ENCODE assay signal across 1 cellular context in genomic region chr21:27315373-27315772, GRCh38.
TF ChIP-seq lines count a peak whose summit lies in the region.

No MANE protein-coding gene starts in this region.

TF ChIP-seq in WTC11, 78 proteins besides CTCF, POLR2A, EP300 and RAD21 (continued from another document):
- no peak for TF ChIP-seq USF1 (CRISPR knock-in tag; IDR thresholded peaks at IDR 0.05)
- no peak for TF ChIP-seq MYBL2 (CRISPR knock-in tag; IDR thresholded peaks at IDR 0.05)
